Comparison of ENCODE assay signal across 3 cellular contexts in the genomic region with DNA sequence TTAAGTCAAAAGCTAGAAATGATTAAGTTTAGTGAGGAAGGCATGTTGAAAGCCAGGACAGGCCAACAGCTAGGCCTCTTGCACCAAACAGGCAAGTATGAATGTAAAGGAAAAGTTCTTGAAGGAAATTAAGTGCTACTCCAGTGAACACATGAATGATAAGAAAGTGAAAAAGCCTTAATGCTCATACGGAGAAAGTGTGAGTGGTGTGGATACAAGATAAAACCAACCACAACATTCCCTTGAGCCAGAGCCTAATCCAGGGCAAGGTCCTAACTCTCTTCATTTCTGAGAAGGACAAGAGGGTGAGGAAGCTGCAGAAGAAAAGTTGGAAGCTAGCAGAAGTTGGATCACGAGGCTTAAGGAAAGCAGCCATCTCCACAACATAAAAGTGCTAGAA.
TF ChIP-seq lines count a peak whose summit lies in the region.

No MANE protein-coding gene starts in this region.

TF ChIP-seq in HEK293, 187 proteins besides CTCF, POLR2A, EP300 and RAD21:
- TF ChIP-seq ZNF677 (tag by site-specific recombination; IDR thresholded peaks at IDR 0.05) (no peak), HOXD13 (CRISPR knock-in tag; IDR thresholded peaks at IDR 0.05; ENCODE audit: borderline replicate concordance) (no peak), PRDM1 (tag by site-specific recombination; IDR thresholded peaks at IDR 0.05) (peak; percentile 49; the same call in 1 of the 2 replicates), ZNF175 (tag by site-specific recombination; IDR thresholded peaks at IDR 0.05) (no peak), ZNF654 (tag by site-specific recombination; IDR thresholded peaks at IDR 0.05; ENCODE audit: low read depth) (no peak), GFI1B (tag by site-specific recombination; IDR thresholded peaks at IDR 0.05) (no peak), MEIS1 (CRISPR knock-in tag; IDR thresholded peaks at IDR 0.05; ENCODE audit: borderline replicate concordance) (no peak), MZF1 (tag by site-specific recombination; IDR thresholded peaks at IDR 0.05; ENCODE audit: borderline replicate concordance) (no peak)
- TF ChIP-seq, protein P1, sequence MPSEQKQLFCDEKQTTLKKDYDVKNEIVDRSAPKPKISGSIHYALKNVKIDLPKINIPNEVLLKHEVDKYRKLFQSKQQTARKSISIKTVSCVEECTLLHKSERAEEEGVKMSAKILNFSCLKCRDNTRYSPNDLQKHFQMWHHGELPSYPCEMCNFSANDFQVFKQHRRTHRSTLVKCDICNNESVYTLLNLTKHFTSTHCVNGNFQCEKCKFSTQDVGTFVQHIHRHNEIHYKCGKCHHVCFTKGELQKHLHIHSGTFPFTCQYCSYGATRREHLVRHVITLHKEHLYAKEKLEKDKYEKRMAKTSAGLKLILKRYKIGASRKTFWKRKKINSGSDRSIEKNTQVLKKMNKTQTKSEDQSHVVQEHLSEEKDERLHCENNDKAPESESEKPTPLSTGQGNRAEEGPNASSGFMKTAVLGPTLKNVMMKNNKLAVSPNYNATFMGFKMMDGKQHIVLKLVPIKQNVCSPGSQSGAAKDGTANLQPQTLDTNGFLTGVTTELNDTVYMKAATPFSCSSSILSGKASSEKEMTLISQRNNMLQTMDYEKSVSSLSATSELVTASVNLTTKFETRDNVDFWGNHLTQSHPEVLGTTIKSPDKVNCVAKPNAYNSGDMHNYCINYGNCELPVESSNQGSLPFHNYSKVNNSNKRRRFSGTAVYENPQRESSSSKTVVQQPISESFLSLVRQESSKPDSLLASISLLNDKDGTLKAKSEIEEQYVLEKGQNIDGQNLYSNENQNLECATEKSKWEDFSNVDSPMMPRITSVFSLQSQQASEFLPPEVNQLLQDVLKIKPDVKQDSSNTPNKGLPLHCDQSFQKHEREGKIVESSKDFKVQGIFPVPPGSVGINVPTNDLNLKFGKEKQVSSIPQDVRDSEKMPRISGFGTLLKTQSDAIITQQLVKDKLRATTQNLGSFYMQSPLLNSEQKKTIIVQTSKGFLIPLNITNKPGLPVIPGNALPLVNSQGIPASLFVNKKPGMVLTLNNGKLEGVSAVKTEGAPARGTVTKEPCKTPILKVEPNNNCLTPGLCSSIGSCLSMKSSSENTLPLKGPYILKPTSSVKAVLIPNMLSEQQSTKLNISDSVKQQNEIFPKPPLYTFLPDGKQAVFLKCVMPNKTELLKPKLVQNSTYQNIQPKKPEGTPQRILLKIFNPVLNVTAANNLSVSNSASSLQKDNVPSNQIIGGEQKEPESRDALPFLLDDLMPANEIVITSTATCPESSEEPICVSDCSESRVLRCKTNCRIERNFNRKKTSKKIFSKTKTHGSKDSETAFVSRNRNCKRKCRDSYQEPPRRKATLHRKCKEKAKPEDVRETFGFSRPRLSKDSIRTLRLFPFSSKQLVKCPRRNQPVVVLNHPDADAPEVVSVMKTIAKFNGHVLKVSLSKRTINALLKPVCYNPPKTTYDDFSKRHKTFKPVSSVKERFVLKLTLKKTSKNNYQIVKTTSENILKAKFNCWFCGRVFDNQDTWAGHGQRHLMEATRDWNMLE (tag by site-specific recombination; conservative IDR thresholded peaks at IDR 0.05; ENCODE audit: low read depth), result no peak

TF ChIP-seq in WTC11, 78 proteins besides CTCF, POLR2A, EP300 and RAD21 (continues in another document):
- TF ChIP-seq PRRX2 (CRISPR knock-in tag; IDR thresholded peaks at IDR 0.05) (no peak), RORB (CRISPR knock-in tag; IDR thresholded peaks at IDR 0.05) (no peak), NR3C1 (CRISPR knock-in tag; conservative IDR thresholded peaks at IDR 0.05; ENCODE audit: low read depth) (no peak), E2F5 (CRISPR knock-in tag; IDR thresholded peaks at IDR 0.05) (no peak), ATF6 (CRISPR knock-in tag; IDR thresholded peaks at IDR 0.05) (no peak), AFF4 (CRISPR knock-in tag; IDR thresholded peaks at IDR 0.05; ENCODE audit: borderline replicate concordance) (no peak), ZNF219 (CRISPR knock-in tag; IDR thresholded peaks at IDR 0.05; ENCODE audit: borderline replicate concordance) (no peak), USF2 (CRISPR knock-in tag; IDR thresholded peaks at IDR 0.05) (no peak), TEAD4 (CRISPR knock-in tag; IDR thresholded peaks at IDR 0.05) (no peak), OVOL2 (CRISPR knock-in tag; IDR thresholded peaks at IDR 0.05; ENCODE audit: borderline replicate concordance) (no peak)

TF ChIP-seq in H1, 55 proteins besides CTCF, POLR2A, EP300 and RAD21:
- TF ChIP-seq E2F6 (IDR thresholded peaks at IDR 0.05), result no peak
- no peak for TF ChIP-seq SUZ12 (IDR thresholded peaks at IDR 0.05; ENCODE audit: low read length)
- no peak for TF ChIP-seq HDAC2 (IDR thresholded peaks at IDR 0.05; ENCODE audit: borderline replicate concordance in 1 of 2, low read depth in 2 of 2, low read length in 2 of 2)
- no peak for TF ChIP-seq TBP (IDR thresholded peaks at IDR 0.05; ENCODE audit: low read depth, low read length)
- no peak for TF ChIP-seq TAF7 (optimal IDR thresholded peaks at IDR 0.05; ENCODE audit: borderline replicate concordance, low read depth, low read length)
- no peak for TF ChIP-seq JUN (IDR thresholded peaks at IDR 0.05; ENCODE audit: low read depth, low read length)
- TF ChIP-seq BCL11A (IDR thresholded peaks at IDR 0.05; ENCODE audit: low read depth in 2 of 2, low read length in 2 of 2), result no peak
- no peak for TF ChIP-seq GTF2F1 (IDR thresholded peaks at IDR 0.05; ENCODE audit: borderline replicate concordance, low read depth, low read length)
- TF ChIP-seq RFX5 (IDR thresholded peaks at IDR 0.05; ENCODE audit: borderline replicate concordance, low read depth, low read length), result no peak
- TF ChIP-seq, protein P2, sequence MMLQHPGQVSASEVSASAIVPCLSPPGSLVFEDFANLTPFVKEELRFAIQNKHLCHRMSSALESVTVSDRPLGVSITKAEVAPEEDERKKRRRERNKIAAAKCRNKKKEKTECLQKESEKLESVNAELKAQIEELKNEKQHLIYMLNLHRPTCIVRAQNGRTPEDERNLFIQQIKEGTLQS (IDR thresholded peaks at IDR 0.05; ENCODE audit: insufficient read depth, low read depth, low read length), result no peak
- TF ChIP-seq TCF12 (IDR thresholded peaks at IDR 0.05; ENCODE audit: low read depth, low read length), result no peak
- no peak for TF ChIP-seq SRF (IDR thresholded peaks at IDR 0.05; ENCODE audit: low read depth, low read length)
- TF ChIP-seq SIN3A (conservative IDR thresholded peaks at IDR 0.05 in 1 of 2, IDR thresholded peaks at IDR 0.05 in 1 of 2; ENCODE audit: low read depth in 1 of 2, low read length in 2 of 2), result no peak
- no peak for TF ChIP-seq PHF8 (conservative IDR thresholded peaks at IDR 0.05; ENCODE audit: low read depth, low read length)
- TF ChIP-seq USF2 (IDR thresholded peaks at IDR 0.05; ENCODE audit: low read length), result no peak
- no peak for TF ChIP-seq SIX5 (IDR thresholded peaks at IDR 0.05; ENCODE audit: low read depth, low read length)
TF ChIP-seq in H1: peak in this region for 0.
